Comparison of ENCODE assay signal across 32 cellular contexts in the genomic region with DNA sequence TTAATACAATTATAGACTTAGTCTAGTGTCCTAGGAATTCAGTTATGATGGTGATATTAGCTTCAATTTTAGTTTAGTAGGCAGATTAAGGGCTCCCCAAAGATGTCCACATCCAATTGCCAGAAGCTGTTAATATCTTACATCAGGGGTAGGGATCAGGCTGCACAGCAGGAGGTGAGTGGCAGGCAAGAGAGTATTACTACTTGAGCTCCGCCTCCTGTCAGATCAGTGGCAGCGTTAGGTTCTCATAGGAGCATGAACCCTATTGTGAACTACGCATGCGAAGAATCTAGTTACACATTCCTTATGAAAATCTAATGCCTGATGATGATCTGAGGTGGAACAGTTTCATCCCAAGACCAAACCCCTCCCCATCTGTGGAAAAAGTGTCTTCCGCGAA. TPM values are rescaled to one million over a fixed set of nuclear protein-coding genes. Genes with fewer than 3 reads are reported as not detected.
"Had no signal": no experiment of that assay in that cellular context is flagged by ENCODE, and none has a peak within 500 bp of the region (broad histone marks: within the 10 kb centered on the region; RNA-seq: fewer than 3 reads in every experiment).

No MANE protein-coding gene starts in this region.

- H3K27me3 Mint-ChIP-seq: stimulated activated memory B cell treated with anti-CD40 and anti-IgM and Interleukin-4, amounts not matched to agents 10 μg/mL and 1 μg/mL and 100 μg/mL, for 72 hours; stimulated activated naive CD8-positive, alpha-beta T cell treated with anti-CD3 and anti-CD28 coated beads, Interleukin-15, amount 100 ng/mL, for 72 hours had no signal

- H3K9me3 ChIP-seq: left lung, lower lobe of right lung, ovary, right atrium auricular region, right lobe of liver, thyroid gland, transverse colon, upper lobe of left lung, vagina had no signal

- ATAC-seq: left colon; left lung; lower lobe of right lung; natural killer cell; right lobe of liver; stimulated activated memory B cell treated with anti-CD40 and anti-IgM and Interleukin-4, amounts not matched to agents 10 μg/mL and 1 μg/mL and 100 μg/mL, for 72 hours; stimulated activated naive CD8-positive, alpha-beta T cell treated with anti-CD3 and anti-CD28 coated beads, Interleukin-15, amount 100 ng/mL, for 72 hours had no signal

- H3K4me1 ChIP-seq: left lung, lower lobe of right lung, right atrium auricular region, right lobe of liver, thyroid gland, transverse colon, upper lobe of left lung, vagina had no signal

- H3K9me3 Mint-ChIP-seq: mesothelial cell of epicardium; naive B cell; natural killer cell; nephron progenitor cell; stimulated activated memory B cell treated with anti-CD40 and anti-IgM and Interleukin-4, amounts not matched to agents 10 μg/mL and 1 μg/mL and 100 μg/mL, for 72 hours; stimulated activated naive CD8-positive, alpha-beta T cell treated with anti-CD3 and anti-CD28 coated beads, Interleukin-15, amount 100 ng/mL, for 72 hours had no signal

- H3K27me3 ChIP-seq: left lung, ovary, right atrium auricular region, right lobe of liver, thyroid gland, transverse colon, upper lobe of left lung, vagina had no signal

- H3K4me1 Mint-ChIP-seq: mesothelial cell of epicardium; naive B cell; natural killer cell; nephron progenitor cell; stimulated activated memory B cell treated with anti-CD40 and anti-IgM and Interleukin-4, amounts not matched to agents 10 μg/mL and 1 μg/mL and 100 μg/mL, for 72 hours; stimulated activated naive CD8-positive, alpha-beta T cell treated with anti-CD3 and anti-CD28 coated beads, Interleukin-15, amount 100 ng/mL, for 72 hours had no signal

- H3K27ac ChIP-seq: left lung, lower lobe of right lung, ovary, right atrium auricular region, right lobe of liver, thyroid gland, transverse colon, upper lobe of left lung, vagina had no signal

- H3K4me3 Mint-ChIP-seq: mesothelial cell of epicardium; naive B cell; natural killer cell; nephron progenitor cell; stimulated activated memory B cell treated with anti-CD40 and anti-IgM and Interleukin-4, amounts not matched to agents 10 μg/mL and 1 μg/mL and 100 μg/mL, for 72 hours; stimulated activated naive CD8-positive, alpha-beta T cell treated with anti-CD3 and anti-CD28 coated beads, Interleukin-15, amount 100 ng/mL, for 72 hours had no signal

- H3K36me3 ChIP-seq: left lung, lower lobe of right lung, ovary, right atrium auricular region, right lobe of liver, thyroid gland, transverse colon, upper lobe of left lung, vagina had no signal

- H3K4me3 ChIP-seq: left lung, lower lobe of right lung, ovary, right atrium auricular region, right lobe of liver, smooth muscle cell, thyroid gland, transverse colon, upper lobe of left lung, vagina had no signal

- DNase-seq: hippocampal formation; kidney; left colon; left lung; lower lobe of right lung; mammary epithelial cell; mesenchymal stem cell; naive B cell; natural killer cell; nephron progenitor cell; ovary; right lobe of liver; stimulated activated CD4-positive, alpha-beta T cell treated with anti-CD3 and anti-CD28 coated beads, Interleukin-1b, Interleukin-23, amount 100 ng/mL, for 48 hours; stimulated activated CD4-positive, alpha-beta T cell treated with anti-CD3 and anti-CD28 coated beads, Interleukin-2, amount 100 ng/mL, for 48 hours; stimulated activated CD4-positive, alpha-beta T cell treated with anti-CD3 and anti-CD28 coated beads, Interleukin-4, amount 100 ng/mL, for 4 hours; stimulated activated CD8-positive, alpha-beta memory T cell treated with anti-CD3 and anti-CD28 coated beads, Interleukin-4, amount 100 ng/mL, for 48 hours; stimulated activated naive CD4-positive, alpha-beta T cell treated with Interleukin-2 at 50 U/mL for 16 hours; stimulated activated naive CD8-positive, alpha-beta T cell treated with anti-CD3 and anti-CD28 coated beads, Interleukin-15, amount 100 ng/mL, for 72 hours; substantia nigra; thyroid gland; transverse colon; upper lobe of left lung had no signal

- H3K27ac Mint-ChIP-seq: mesothelial cell of epicardium; naive B cell; natural killer cell; nephron progenitor cell; progenitor cell of endocrine pancreas; stimulated activated memory B cell treated with anti-CD40 and anti-IgM and Interleukin-4, amounts not matched to agents 10 μg/mL and 1 μg/mL and 100 μg/mL, for 72 hours; stimulated activated naive CD8-positive, alpha-beta T cell treated with anti-CD3 and anti-CD28 coated beads, Interleukin-15, amount 100 ng/mL, for 72 hours had no signal

- H3K36me3 Mint-ChIP-seq: mesothelial cell of epicardium; naive B cell; natural killer cell; stimulated activated memory B cell treated with anti-CD40 and anti-IgM and Interleukin-4, amounts not matched to agents 10 μg/mL and 1 μg/mL and 100 μg/mL, for 72 hours had no signal

RNA-seq across cellular contexts. Expression of a gene that starts 54.9 kb away (rescaled TPM):
- total RNA-seq: left colon, liver, mammary epithelial cell, mesothelial cell of epicardium, omental fat pad, pulmonary artery endothelial cell, renal cortical epithelial cell, right atrium auricular region, right lobe of liver, smooth muscle cell, thyroid gland had no signal
- polyA plus RNA-seq: liver, mammary epithelial cell, smooth muscle cell had no signal
